15 cellular contexts compared by ENCODE assay signal in the genomic region with DNA sequence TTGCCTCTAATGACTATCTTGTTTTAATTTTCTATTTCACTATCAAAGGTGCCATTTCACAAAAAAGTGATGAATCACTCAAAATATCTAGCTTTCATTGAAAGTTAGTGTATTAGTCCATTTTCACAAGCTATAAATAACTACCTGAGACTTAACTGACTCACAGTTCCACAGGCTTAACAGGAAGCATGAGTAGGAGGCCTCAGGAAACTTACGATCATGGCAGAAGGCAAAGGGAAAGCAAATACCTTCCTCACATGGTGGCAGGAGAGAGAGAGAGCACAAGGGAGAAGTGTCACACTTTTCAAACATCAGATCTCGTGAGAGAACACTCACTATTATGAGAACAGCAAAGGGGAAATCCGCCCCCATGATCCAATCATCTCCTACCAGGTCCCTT.
A peak's percentile ranks its signal among the peaks of the same experiment; 100 is the strongest.
DNase-seq lines count a peak whose midpoint lies in the region; ATAC-seq, FAIRE-seq and TF ChIP-seq lines count a peak whose summit lies in the region.
"Had no signal": no experiment of that assay in that cellular context is flagged by ENCODE, and none has a peak within 500 bp of the region (broad histone marks: within the 10 kb centered on the region; RNA-seq: fewer than 3 reads in every experiment).

No MANE protein-coding gene starts in this region.

- H3K4me1 ChIP-seq in SK-N-SH (ENCODE audit: control insufficient read depth in 1 of 2, insufficient read depth in 2 of 2, low read depth in 1 of 2, low read length in 1 of 2) = peaks cover 0 to 5% of the 10 kb centered on the region in 2 experiments; a peak in 1 of 4 replicates
- no peaks in the 10 kb centered on the region for H3K4me1 ChIP-seq in HAP-1
- H3K4me1 ChIP-seq: upper lobe of right lung had no signal

- H3K4me3 Mint-ChIP-seq in activated B cell treated with CpG ODN at 0.5 μM for 24 hours = peak overlapping the region; percentile 24
- H3K4me3 Mint-ChIP-seq: dendritic cell treated with granulocyte-macrophage colony-stimulating factor and Interleukin-4, amounts not matched to agents 40 ng/mL and 50 ng/mL, for 4 days; naive thymus-derived CD8-positive, alpha-beta T cell had no signal

- WGBS in SK-N-SH (ENCODE audit: low lambda C conversion rate) = 79% methylated on average over 3 of the region's 3 CpGs

- no peaks in the 10 kb centered on the region for H3K36me3 Mint-ChIP-seq in activated B cell treated with CpG ODN at 0.5 μM for 24 hours (ENCODE audit: low read depth)
- H3K36me3 Mint-ChIP-seq: naive thymus-derived CD8-positive, alpha-beta T cell had no signal

- no peaks in the 10 kb centered on the region for H3K79me2 ChIP-seq in SK-N-SH (ENCODE audit: insufficient read depth)

- in situ Hi-C loops in HAP-1 (cut with MboI; ENCODE audit: low sequenced_read_pairs) = no loop called here

- no peak for TF ChIP-seq RAD21 in SK-N-SH (IDR thresholded peaks at IDR 0.05; ENCODE audit: low read length)

- H3K4me2 ChIP-seq in SK-N-SH = no peak overlapping the region

- TF ChIP-seq POLR2A in H54 (IDR thresholded peaks at IDR 0.05; ENCODE audit: low read depth, low read length) = no peak

- TF ChIP-seq CTCF in SK-N-SH (IDR thresholded peaks at IDR 0.05) (no peak), activated B cell treated with CpG ODN at 0.5 μM for 24 hours (IDR thresholded peaks at IDR 0.05) (no peak), fibroblast of mammary gland (conservative IDR thresholded peaks at IDR 0.05; ENCODE audit: control insufficient read depth, insufficient read depth, low read depth, low read length) (no peak)

- FAIRE-seq in H54 (lab: Jason Lieb, UNC) = peak; percentile 68
- FAIRE-seq in GM19239 (lab: Jason Lieb, UNC) = no peak

- H3K9me3 ChIP-seq in SK-N-SH (no peaks in the 10 kb centered on the region), HAP-1 (no peaks in the 10 kb centered on the region)
- H3K9me3 ChIP-seq: upper lobe of right lung had no signal

- H3F3A ChIP-seq in SK-N-SH (replicated peaks; ENCODE audit: insufficient read depth) = peaks cover 13% of the 10 kb centered on the region

- peaks cover 66% of the 10 kb centered on the region for H3K4me1 Mint-ChIP-seq in activated B cell treated with CpG ODN at 0.5 μM for 24 hours

- CTCF ChIA-PET in SK-N-SH (lab: Yijun Ruan, JAX) = no interaction called here
- CTCF ChIA-PET in activated B cell treated with CpG ODN at 0.5 μM for 24 hours (lab: Charles Lee) = interaction anchor here (0.6 to 1.0 kb wide), 2 partner anchors 12 to 58 kb away, joined by 4 read pairs; no protein-coding TSS in a partner anchor

- H3K9me2 ChIP-seq in SK-N-SH = no peaks in the 10 kb centered on the region

- no peak overlapping the region for H3K9ac ChIP-seq in SK-N-SH

- H3K36me3 ChIP-seq in SK-N-SH (replicated peaks in 1 of 2; ENCODE audit: control insufficient read depth in 1 of 2, insufficient read depth in 2 of 2, low read length in 1 of 2) (no peaks in the 10 kb centered on the region), HAP-1 (replicated peaks) (no peaks in the 10 kb centered on the region)
- H3K36me3 ChIP-seq: upper lobe of right lung, WERI-Rb-1 had no signal

- no peaks in the 10 kb centered on the region for H4K20me1 ChIP-seq in SK-N-SH (ENCODE audit: insufficient read depth)

- intact Hi-C loops in activated B cell treated with CpG ODN at 0.5 μM for 24 hours (cut with micrococcal nuclease) = loop anchor here (2.0 kb wide), 1 partner anchor 96 kb away; no protein-coding TSS in a partner anchor

- ATAC-seq in SK-N-SH treated with all-trans-retinoic acid at 6 μM for 48 hours (no peak), activated B cell treated with CpG ODN at 0.5 μM for 24 hours (ENCODE audit: low read depth) (no peak)
- ATAC-seq: naive thymus-derived CD8-positive, alpha-beta T cell; upper lobe of right lung had no signal

- H3K27me3 ChIP-seq in SK-N-SH (ENCODE audit: insufficient read depth) (no peaks in the 10 kb centered on the region), HAP-1 (ENCODE audit: low read depth) (no peaks in the 10 kb centered on the region)
- H3K27me3 ChIP-seq: upper lobe of right lung had no signal

- H2AFZ ChIP-seq in SK-N-SH (ENCODE audit: low read depth) = peak overlapping the region; percentile 38; the same call in 1 of the 2 replicates

- POLR2A ChIA-PET in SK-N-SH (lab: Yijun Ruan, JAX) = no interaction called here
- POLR2A ChIA-PET in activated B cell treated with CpG ODN at 0.5 μM for 24 hours (lab: Charles Lee) = interaction anchor here (3.3 kb wide), 1 partner anchor 11 kb away, joined by 10 read pairs; no protein-coding TSS in a partner anchor

- H3K27ac ChIP-seq in SK-N-SH (ENCODE audit: low read depth in 2 of 2, low read length in 1 of 2) = no peak overlapping the region
- H3K27ac ChIP-seq: upper lobe of right lung, WERI-Rb-1 had no signal

- peak overlapping the region; percentile 89 for H3K27ac Mint-ChIP-seq in activated B cell treated with CpG ODN at 0.5 μM for 24 hours
- H3K27ac Mint-ChIP-seq: dendritic cell treated with granulocyte-macrophage colony-stimulating factor and Interleukin-4, amounts not matched to agents 40 ng/mL and 50 ng/mL, for 4 days; naive thymus-derived CD8-positive, alpha-beta T cell had no signal

- H3K4me3 ChIP-seq in SK-N-SH (ENCODE audit: low read depth in 2 of 2, low read length in 1 of 2) (no peak overlapping the region), fibroblast of mammary gland (ENCODE audit: control insufficient read depth, low read depth, low read length) (no peak overlapping the region), HAP-1 (no peak overlapping the region)
- H3K4me3 ChIP-seq: upper lobe of right lung had no signal

- no peaks in the 10 kb centered on the region for H3K27me3 Mint-ChIP-seq in activated B cell treated with CpG ODN at 0.5 μM for 24 hours
- H3K27me3 Mint-ChIP-seq: dendritic cell treated with granulocyte-macrophage colony-stimulating factor and Interleukin-4, amounts not matched to agents 40 ng/mL and 50 ng/mL, for 4 days; naive thymus-derived CD8-positive, alpha-beta T cell had no signal

- TF ChIP-seq EP300 in SK-N-SH (IDR thresholded peaks at IDR 0.05; ENCODE audit: borderline replicate concordance in 1 of 2, low read depth in 1 of 2, low read length in 1 of 2) = no peak

- H3K9me3 Mint-ChIP-seq in activated B cell treated with CpG ODN at 0.5 μM for 24 hours = peaks cover 4% of the 10 kb centered on the region

- DNase-seq in SK-N-SH (no peak), H54 (ENCODE audit: insufficient read length, low spot score) (no peak), activated B cell treated with CpG ODN at 0.5 μM for 24 hours (no peak), fibroblast of mammary gland (ENCODE audit: low read depth) (peak; percentile 34), HAP-1 (ENCODE audit: low spot score in 2 of 2) (no peak), GM19239 (ENCODE audit: insufficient read length, low spot score) (no peak), RPMI8226 (no peak)
- DNase-seq: 8988T; MM.1S; naive thymus-derived CD8-positive, alpha-beta T cell; stimulated activated CD8-positive, alpha-beta memory T cell treated with anti-CD3 and anti-CD28 coated beads, Interleukin-4, amount 100 ng/mL, for 48 hours; upper lobe of right lung; WERI-Rb-1 had no signal

TF ChIP-seq in SK-N-SH, 30 proteins besides CTCF, POLR2A, EP300 and RAD21 (continues in another document):
- TF ChIP-seq RCOR1 (IDR thresholded peaks at IDR 0.05; ENCODE audit: low read length) (no peak), FOSL2 (IDR thresholded peaks at IDR 0.05; ENCODE audit: borderline replicate concordance, low read depth) (no peak), TCF12 (IDR thresholded peaks at IDR 0.05) (no peak), SMC3 (IDR thresholded peaks at IDR 0.05; ENCODE audit: low read depth, low read length) (no peak), PBX3 (IDR thresholded peaks at IDR 0.05) (no peak), GATA2 (CRISPR knock-in tag; IDR thresholded peaks at IDR 0.05) (no peak), TAF1 (IDR thresholded peaks at IDR 0.05; ENCODE audit: borderline replicate concordance, low read depth, low read length) (no peak), FOXJ3 (CRISPR knock-in tag; IDR thresholded peaks at IDR 0.05) (no peak), RXRA (IDR thresholded peaks at IDR 0.05; ENCODE audit: borderline replicate concordance, low read depth) (no peak)

TF ChIP-seq in SK-N-SH treated with all-trans-retinoic acid at 6 μM for 48 hours, 23 proteins besides CTCF, POLR2A, EP300 and RAD21 (continues in another document):
- TF ChIP-seq TCF4 (CRISPR knock-in tag; IDR thresholded peaks at IDR 0.05; ENCODE audit: borderline replicate concordance) = no peak
- TF ChIP-seq, protein P1, sequence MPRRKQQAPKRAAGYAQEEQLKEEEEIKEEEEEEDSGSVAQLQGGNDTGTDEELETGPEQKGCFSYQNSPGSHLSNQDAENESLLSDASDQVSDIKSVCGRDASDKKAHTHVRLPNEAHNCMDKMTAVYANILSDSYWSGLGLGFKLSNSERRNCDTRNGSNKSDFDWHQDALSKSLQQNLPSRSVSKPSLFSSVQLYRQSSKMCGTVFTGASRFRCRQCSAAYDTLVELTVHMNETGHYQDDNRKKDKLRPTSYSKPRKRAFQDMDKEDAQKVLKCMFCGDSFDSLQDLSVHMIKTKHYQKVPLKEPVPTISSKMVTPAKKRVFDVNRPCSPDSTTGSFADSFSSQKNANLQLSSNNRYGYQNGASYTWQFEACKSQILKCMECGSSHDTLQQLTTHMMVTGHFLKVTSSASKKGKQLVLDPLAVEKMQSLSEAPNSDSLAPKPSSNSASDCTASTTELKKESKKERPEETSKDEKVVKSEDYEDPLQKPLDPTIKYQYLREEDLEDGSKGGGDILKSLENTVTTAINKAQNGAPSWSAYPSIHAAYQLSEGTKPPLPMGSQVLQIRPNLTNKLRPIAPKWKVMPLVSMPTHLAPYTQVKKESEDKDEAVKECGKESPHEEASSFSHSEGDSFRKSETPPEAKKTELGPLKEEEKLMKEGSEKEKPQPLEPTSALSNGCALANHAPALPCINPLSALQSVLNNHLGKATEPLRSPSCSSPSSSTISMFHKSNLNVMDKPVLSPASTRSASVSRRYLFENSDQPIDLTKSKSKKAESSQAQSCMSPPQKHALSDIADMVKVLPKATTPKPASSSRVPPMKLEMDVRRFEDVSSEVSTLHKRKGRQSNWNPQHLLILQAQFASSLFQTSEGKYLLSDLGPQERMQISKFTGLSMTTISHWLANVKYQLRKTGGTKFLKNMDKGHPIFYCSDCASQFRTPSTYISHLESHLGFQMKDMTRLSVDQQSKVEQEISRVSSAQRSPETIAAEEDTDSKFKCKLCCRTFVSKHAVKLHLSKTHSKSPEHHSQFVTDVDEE (CRISPR knock-in tag; IDR thresholded peaks at IDR 0.05) = no peak
- no peak for TF ChIP-seq OSR1 (CRISPR knock-in tag; IDR thresholded peaks at IDR 0.05)
- no peak for TF ChIP-seq SNAI2 (CRISPR knock-in tag; IDR thresholded peaks at IDR 0.05)
